In the genomic region with DNA sequence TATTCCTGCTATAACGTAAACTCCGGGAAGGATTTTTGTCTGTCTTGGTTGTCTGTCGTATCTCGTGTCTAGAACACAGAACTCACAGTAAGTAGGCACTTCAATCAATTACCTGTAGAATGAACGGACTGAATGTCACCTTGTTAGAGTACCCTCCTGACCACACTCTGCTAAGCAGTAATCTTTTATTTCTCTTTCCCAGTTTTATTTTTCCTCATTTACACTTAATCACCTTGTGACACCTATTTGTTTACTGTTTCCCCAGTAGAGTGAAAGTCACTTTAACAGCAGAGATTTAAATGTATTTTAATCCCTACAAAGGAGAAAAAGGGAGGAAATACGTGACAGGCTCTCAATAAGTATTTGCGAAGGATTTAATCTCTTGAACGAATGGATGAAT, we compare ENCODE assay signal across 8 cellular contexts. TPM values are rescaled to one million over a fixed set of nuclear protein-coding genes. Genes with fewer than 3 reads are reported as not detected.
DNase-seq lines count a peak whose midpoint lies in the region; TF ChIP-seq lines count a peak whose summit lies in the region.

No MANE protein-coding gene starts in this region.

- H2AFZ ChIP-seq in GM23248, result peak overlapping the region; percentile 96
- H2AFZ ChIP-seq in OCI-LY7 (ENCODE audit: low read length), result peak overlapping the region; percentile 99

- in situ Hi-C loops in GM23248 (cut with MboI), result no loop called here

- H3K4me2 ChIP-seq in GM23248 (ENCODE audit: unreplicated experiment), result peak overlapping the region; percentile 92
- peak overlapping the region; percentile 96 for H3K4me2 ChIP-seq in OCI-LY7 (ENCODE audit: low read length)

- H3K36me3 ChIP-seq in GM23248 (ENCODE audit: low read depth) (no peaks in the 10 kb centered on the region), OCI-LY7 (ENCODE audit: insufficient read depth, low read length) (no peaks in the 10 kb centered on the region), esophagus squamous epithelium (no peaks in the 10 kb centered on the region)

- no peaks in the 10 kb centered on the region for H3K4me1 ChIP-seq in GM23248 (ENCODE audit: insufficient read depth)
- peaks cover 24% of the 10 kb centered on the region for H3K4me1 ChIP-seq in OCI-LY7 (ENCODE audit: insufficient read depth, low read length, poor library complexity, severe bottlenecking)
- H3K4me1 ChIP-seq in esophagus squamous epithelium, result peaks cover 0 to 31% (median 8%) of the 10 kb centered on the region in 3 donors

- WGBS in GM23248 (ENCODE audit: low coverage in 1 of 2, low lambda C conversion rate in 2 of 2, missing lambda C conversion rate in 2 of 2), 2 experiments, result 8 to 10% methylated on average over 8 of the region's 8 CpGs
- 19 to 25% methylated on average over 8 of the region's 8 CpGs for WGBS in esophagus squamous epithelium, 2 donors

- H3K27me3 ChIP-seq in GM23248 (replicated peaks; ENCODE audit: insufficient read depth) (no peaks in the 10 kb centered on the region), esophagus squamous epithelium (no peaks in the 10 kb centered on the region)

- peak overlapping the region; percentile 73 for H3K9ac ChIP-seq in GM23248

- H3K27ac ChIP-seq in GM23248 (no peak overlapping the region), OCI-LY7 (ENCODE audit: low read depth, low read length, poor library complexity, severe bottlenecking) (peak overlapping the region; percentile 7), esophagus squamous epithelium (peak overlapping the region; percentile 81 to 92 (median 90))

- no peak for TF ChIP-seq POLR2A in esophagus squamous epithelium (IDR thresholded peaks at IDR 0.05)

- CTCF ChIA-PET in OCI-LY7 (lab: Charles Lee; ENCODE audit: unreplicated experiment), result interaction anchor here (0.6 to 1.0 kb wide), 3 partner anchors 164 to 242 kb away, joined by 3 read pairs; no protein-coding TSS in a partner anchor

- BruUV-seq in OCI-LY7 (replicated peaks; lab: Mats Ljungman, UMichigan), result no TSS peak

- intact Hi-C loops in OCI-LY7 (cut with micrococcal nuclease; ENCODE audit: unreplicated experiment) (loop anchor here (2.0 to 10.0 kb wide), 5 partner anchors 96 to 1722 kb away; partner anchors contain the start of genes NIFK and PTPN4), esophagus squamous epithelium (cut with DNase I) (no loop called here), posterior cingulate gyrus (cut with DNase I) (loop anchor here (2.0 kb wide), 1 partner anchor 254 kb away; the partner anchor contains the start of gene PTPN4)

- POLR2A ChIA-PET in OCI-LY7 (lab: Charles Lee), result interaction anchor here (0.8 to 1.0 kb wide), 3 partner anchors 8 to 164 kb away, joined by 3 to 7 read pairs (median 3); no protein-coding TSS in a partner anchor

- H3K79me2 ChIP-seq in GM23248 (ENCODE audit: insufficient read depth) (no peaks in the 10 kb centered on the region), OCI-LY7 (ENCODE audit: insufficient read depth, low read depth, low read length) (peaks cover 12% of the 10 kb centered on the region; the same call in 1 of the 2 replicates)

- no peaks in the 10 kb centered on the region for H4K20me1 ChIP-seq in GM23248 (ENCODE audit: insufficient read depth)
- peaks cover 6% of the 10 kb centered on the region; the same call in 1 of the 2 replicates for H4K20me1 ChIP-seq in OCI-LY7 (ENCODE audit: insufficient read depth, low read length)

- no peaks in the 10 kb centered on the region for H3K9me2 ChIP-seq in GM23248 (ENCODE audit: insufficient read depth)
- H3K9me2 ChIP-seq in OCI-LY7 (ENCODE audit: insufficient read depth, low read length), result no peaks in the 10 kb centered on the region

- H3K9me3 ChIP-seq in GM23248 (ENCODE audit: low read depth) (no peaks in the 10 kb centered on the region), OCI-LY7 (ENCODE audit: low read length) (no peaks in the 10 kb centered on the region), esophagus squamous epithelium (no peaks in the 10 kb centered on the region)

- no peak for TF ChIP-seq CTCF in OCI-LY7 (conservative IDR thresholded peaks at IDR 0.05; ENCODE audit: low read length)
- no peak for TF ChIP-seq CTCF in esophagus squamous epithelium (IDR thresholded peaks at IDR 0.05)

- H3F3A ChIP-seq in GM23248 (ENCODE audit: insufficient read depth), result no peaks in the 10 kb centered on the region

- H3K4me3 ChIP-seq in GM23248 (peak overlapping the region; percentile 84), OCI-LY7 (ENCODE audit: low read depth, low read length, poor library complexity, severe bottlenecking) (peak overlapping the region; percentile 82), esophagus squamous epithelium (peak overlapping the region; percentile 81 to 87 (median 83)), skeletal muscle cell (ENCODE audit: low read depth, low read length) (peak overlapping the region; percentile 92)

- DNase-seq in GM23248 (peak; percentile 12), OCI-LY7 (ENCODE audit: low spot score) (no peak), esophagus squamous epithelium (lab: John Stamatoyannopoulos, UW) (no peak), skeletal muscle cell (ENCODE audit: low read depth) (no peak), NCI-H2171 (lab: John Stamatoyannopoulos, UW) (no peak), posterior cingulate gyrus (no peak), NCI-H774 (lab: John Stamatoyannopoulos, UW) (no peak), NCI-H524 (lab: John Stamatoyannopoulos, UW) (no peak)

RNA-seq across cellular contexts. Expression of gene EPB41L5, which starts 0.5 kb away (rescaled TPM):
- total RNA-seq in GM23248 (2014; rRNA removed; shearing (Covaris generic)), result 4.0 and 6.1 TPM in 2 replicates
- 2.5 and 3.0 TPM in 2 replicates for polyA plus RNA-seq in GM23248 (2016; fragmentation: Nextera tagmentation; extraction: Ambion mirVana)
- 5.6 and 7.0 TPM in 2 replicates for total RNA-seq in OCI-LY7 (2014; rRNA removed; shearing (Covaris generic))
- total RNA-seq in OCI-LY7 (2022) (13.1 and 14.1 TPM in 2 replicates), esophagus squamous epithelium (10 to 100 TPM; 12.2 to 26.3 (median 19.4) TPM)
